ENCODE assay signal across 27 cellular contexts in the genomic region with DNA sequence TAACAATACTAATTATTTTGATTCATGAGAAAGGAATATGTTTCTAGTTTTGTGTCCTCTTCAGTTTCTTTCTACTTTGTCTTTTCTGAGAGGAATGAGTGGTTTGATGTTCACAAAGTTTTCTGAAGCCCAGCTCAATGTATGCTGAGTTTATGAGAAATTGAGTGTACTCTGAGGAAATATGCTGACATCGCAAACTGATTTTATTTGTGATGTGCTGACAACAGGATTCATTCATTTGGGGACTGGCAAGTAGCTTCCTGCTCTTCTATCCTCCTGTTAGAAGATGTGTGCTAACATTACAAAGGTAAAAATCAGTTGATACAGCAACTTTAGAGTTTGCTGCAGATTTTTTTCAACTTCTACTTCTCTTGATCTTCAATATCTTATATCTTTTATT.
"Had no signal": no experiment of that assay in that cellular context is flagged by ENCODE, and none has a peak within 500 bp of the region (broad histone marks: within the 10 kb centered on the region; RNA-seq: fewer than 3 reads in every experiment).

No MANE protein-coding gene starts in this region.

- DNase-seq: naive thymus-derived CD8-positive, alpha-beta T cell; nephron progenitor cell; nucleus accumbens; ovary; posterior cingulate gyrus; psoas muscle; right cardiac atrium; stimulated activated CD4-positive, alpha-beta T cell treated with anti-CD3 and anti-CD28 coated beads, Interleukin-15, amount 100 ng/mL, for 24 hours; stimulated activated CD4-positive, alpha-beta T cell treated with anti-CD3 and anti-CD28 coated beads, Interleukin-2, amount 100 ng/mL, for 24 hours; stimulated activated CD4-positive, alpha-beta T cell treated with anti-CD3 and anti-CD28 coated beads, Interleukin-2, amount 100 ng/mL, for 48 hours; stimulated activated CD4-positive, alpha-beta T cell treated with anti-CD3 and anti-CD28 coated beads, Interleukin-4, amount 100 ng/mL, for 24 hours; stimulated activated naive B cell treated with anti-CD40 and anti-IgM and Interleukin-4, amounts not matched to agents 10 μg/mL and 1 μg/mL and 100 μg/mL, for 72 hours; stimulated activated naive CD4-positive, alpha-beta T cell treated with Interleukin-2 at 50 U/mL for 16 hours; stomach; thyroid gland; trophoblast cell; upper lobe of left lung had no signal

- FAIRE-seq: urothelium cell line had no signal

- H3K4me3 ChIP-seq: ovary, psoas muscle, skin epidermis, stomach, thoracic aorta, thyroid gland, tibial nerve, upper lobe of left lung, vagina had no signal

- H3K4me1 ChIP-seq: parathyroid adenoma, psoas muscle, stomach, thyroid gland, tibial nerve, upper lobe of left lung, vagina had no signal

- H3K27ac ChIP-seq: neutrophil, ovary, parathyroid adenoma, psoas muscle, skin epidermis, stomach, thoracic aorta, thyroid gland, tibial nerve, upper lobe of left lung, vagina had no signal

- ATAC-seq: naive thymus-derived CD8-positive, alpha-beta T cell; natural killer cell treated with Interleukin-12 subunit alpha and Interleukin-12 subunit beta and Interleukin-15 and Interleukin-18, amount 100 ng/mL, for 72 hours; psoas muscle; right cardiac atrium; sciatic nerve; stimulated activated effector memory CD8-positive, alpha-beta T cell treated with anti-CD3 and anti-CD28 coated beads, Interleukin-12 subunit alpha, Interleukin-12 subunit beta, amount 100 ng/mL, for 72 hours; stimulated activated naive B cell treated with anti-CD40 and anti-IgM and Interleukin-4, amounts not matched to agents 10 μg/mL and 1 μg/mL and 100 μg/mL, for 72 hours had no signal

- H3K36me3 ChIP-seq: neutrophil, ovary, stomach, thoracic aorta, thyroid gland, tibial nerve, upper lobe of left lung, vagina had no signal

- H2AFZ ChIP-seq: parathyroid adenoma had no signal

- H3K9ac ChIP-seq: parathyroid adenoma had no signal

- H3K9me3 ChIP-seq: neutrophil, ovary, psoas muscle, stomach, thoracic aorta, thyroid gland, tibial nerve, upper lobe of left lung, vagina had no signal

- H3K79me2 ChIP-seq: parathyroid adenoma had no signal

- H3K27me3 ChIP-seq: neutrophil, ovary, stomach, thyroid gland, tibial nerve, upper lobe of left lung, vagina had no signal
